ENCODE assay signal across 11 cellular contexts in the genomic region with DNA sequence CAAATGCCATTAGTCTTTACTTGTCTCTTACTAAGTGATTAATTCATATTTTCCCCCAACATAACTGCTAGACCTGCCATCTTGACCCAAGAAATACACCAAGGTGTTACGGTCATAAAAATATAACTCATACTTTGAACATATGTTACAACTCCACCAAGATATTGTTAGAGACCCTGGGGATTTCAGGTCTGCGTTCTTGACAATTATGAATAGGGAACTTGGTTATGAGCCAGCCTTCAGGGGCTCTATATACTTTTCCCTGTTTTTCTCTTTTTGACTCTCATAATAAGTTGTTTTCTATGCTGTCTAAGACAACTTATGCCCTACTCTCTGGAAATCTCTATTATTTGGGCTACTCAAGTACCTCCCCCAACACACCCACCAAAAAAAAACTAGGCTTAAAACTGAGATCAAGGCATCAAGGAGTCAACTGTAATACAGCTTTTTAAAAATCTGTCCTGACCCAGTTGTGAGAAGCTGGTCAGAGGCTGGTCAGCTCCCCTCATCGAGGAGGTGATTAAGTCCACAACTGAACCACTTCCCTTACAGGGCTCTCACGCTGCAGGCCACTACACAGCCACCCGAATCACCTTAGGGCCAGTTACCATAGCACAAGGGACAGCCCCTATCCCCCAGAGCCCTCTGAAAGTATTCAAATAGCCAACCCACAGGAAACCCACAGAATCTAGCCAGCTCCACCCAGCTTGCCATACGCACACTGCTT.
A peak's percentile ranks its signal among the peaks of the same experiment; 100 is the strongest.
DNase-seq lines count a peak whose midpoint lies in the region; ATAC-seq and TF ChIP-seq lines count a peak whose summit lies in the region.
"Had no signal": no experiment of that assay in that cellular context is flagged by ENCODE, and none has a peak within 500 bp of the region (broad histone marks: within the 10 kb centered on the region; RNA-seq: fewer than 3 reads in every experiment).

No MANE protein-coding gene starts in this region.

- ATAC-seq in HG02852 (IDR thresholded peaks at IDR 0.05; ENCODE audit: unreplicated experiment), result peak; percentile 100

- H3K4me1 ChIP-seq in BLaER1 (peaks cover 16% of the 10 kb centered on the region), Loucy (ENCODE audit: insufficient read depth, low read length, poor library complexity, severe bottlenecking) (peaks cover 19% of the 10 kb centered on the region)

- H3K4me2 ChIP-seq in BLaER1, result peak overlapping the region; percentile 81
- peak overlapping the region; percentile 64 for H3K4me2 ChIP-seq in Loucy (ENCODE audit: low read depth, low read length, poor library complexity, severe bottlenecking)

- H3F3A ChIP-seq in Loucy (ENCODE audit: low read depth), result no peaks in the 10 kb centered on the region

- TF ChIP-seq CTCF in Loucy (conservative IDR thresholded peaks at IDR 0.05; ENCODE audit: low read length), result no peak

- H3K9ac ChIP-seq in BLaER1 (no peak overlapping the region), Loucy (ENCODE audit: low read depth, low read length, poor library complexity, severe bottlenecking) (no peak overlapping the region)

- H2AFZ ChIP-seq in Loucy (ENCODE audit: low read length), result no peak overlapping the region

- DNase-seq in GM19240 (ENCODE audit: insufficient read length, low spot score) (peak; percentile 24), Ammon's horn (ENCODE audit: low spot score) (no peak), 8988T (no peak)
- DNase-seq in stimulated activated CD4-positive, alpha-beta T cell treated with anti-CD3 and anti-CD28 coated beads, Interleukin-1b, Interleukin-23, amount 100 ng/mL, for 48 hours, result no peak
- no peak for DNase-seq in activated effector memory CD4-positive, alpha-beta T cell treated with Interleukin-2 at 50 U/mL for 16 hours
- DNase-seq: cortex of kidney, nucleus accumbens, RPMI8226 had no signal

- no peaks in the 10 kb centered on the region for H3K9me3 ChIP-seq in BLaER1
- no peaks in the 10 kb centered on the region for H3K9me3 ChIP-seq in Loucy (ENCODE audit: insufficient read depth, low read depth, low read length)

- H4K20me1 ChIP-seq in BLaER1 (no peaks in the 10 kb centered on the region), Loucy (ENCODE audit: insufficient read depth, low read length, poor library complexity, severe bottlenecking) (no peaks in the 10 kb centered on the region)

- H3K79me2 ChIP-seq in Loucy (ENCODE audit: insufficient read depth, low read length), result no peaks in the 10 kb centered on the region

- H3K27me3 ChIP-seq in BLaER1, result no peaks in the 10 kb centered on the region
- no peaks in the 10 kb centered on the region for H3K27me3 ChIP-seq in Loucy (ENCODE audit: insufficient read depth, low read length, poor library complexity, severe bottlenecking)

- no peak overlapping the region for H3K27ac ChIP-seq in BLaER1

- H3K4me3 ChIP-seq in BLaER1 (no peak overlapping the region), Loucy (ENCODE audit: low read length, poor library complexity, severe bottlenecking) (peak overlapping the region; percentile 24)

- H3K9me2 ChIP-seq in Loucy (replicated peaks; ENCODE audit: low read depth, low read length), result no peaks in the 10 kb centered on the region

- H3K36me3 ChIP-seq in BLaER1, result no peaks in the 10 kb centered on the region
- no peaks in the 10 kb centered on the region for H3K36me3 ChIP-seq in Loucy (ENCODE audit: insufficient read depth, low read length)
